In genomic region chr3:130644600-130645232, GRCh38 we compare ENCODE assay signal across 21 cellular contexts.
"Had no signal": no experiment of that assay in that cellular context is flagged by ENCODE, and none has a peak within 500 bp of the region (broad histone marks: within the 10 kb centered on the region; RNA-seq: fewer than 3 reads in every experiment).

No MANE protein-coding gene starts in this region.

- H3K27ac ChIP-seq: heart left ventricle, parathyroid adenoma, psoas muscle, right lobe of liver, suprapubic skin, tibial artery, upper lobe of left lung, uterus had no signal

- DNase-seq: heart left ventricle; hippocampal formation; left colon; left ventricle myocardium superior; naive thymus-derived CD4-positive, alpha-beta T cell; nephron progenitor cell; psoas muscle; retina; right lobe of liver; stimulated activated CD4-positive, alpha-beta T cell treated with anti-CD3 and anti-CD28 coated beads, Interleukin-4, amount 100 ng/mL, for 1 hour; stimulated activated CD8-positive, alpha-beta memory T cell treated with anti-CD3 and anti-CD28 coated beads, Interleukin-4, amount 100 ng/mL, for 48 hours; stimulated activated naive CD8-positive, alpha-beta T cell treated with anti-CD3 and anti-CD28 coated beads, Interleukin-15, Interleukin-2, amounts not matched to agents 100 U/mL and 50 U/mL, for 24 hours; tibial artery; upper lobe of left lung; uterus had no signal

- H3K36me3 ChIP-seq: heart left ventricle, right lobe of liver, suprapubic skin, tibial artery, upper lobe of left lung, uterus had no signal

- FAIRE-seq: colon, frontal cortex had no signal

- H3K4me3 ChIP-seq: heart left ventricle, lung, psoas muscle, right lobe of liver, suprapubic skin, tibial artery, upper lobe of left lung, uterus had no signal

- H3K9ac ChIP-seq: parathyroid adenoma had no signal

- H2AFZ ChIP-seq: parathyroid adenoma had no signal

- ATAC-seq: left colon; left ventricle myocardium superior; naive thymus-derived CD4-positive, alpha-beta T cell; psoas muscle; right lobe of liver; stimulated activated effector memory CD8-positive, alpha-beta T cell treated with anti-CD3 and anti-CD28 coated beads, Interleukin-12 subunit alpha, Interleukin-12 subunit beta, amount 100 ng/mL, for 72 hours; stimulated activated naive CD8-positive, alpha-beta T cell treated with anti-CD3 and anti-CD28 coated beads, Interleukin-15, Interleukin-2, amounts not matched to agents 100 U/mL and 50 U/mL, for 24 hours had no signal

- H3K27me3 ChIP-seq: heart left ventricle, right lobe of liver, suprapubic skin, tibial artery, upper lobe of left lung, uterus had no signal

- H3K9me3 ChIP-seq: heart left ventricle, psoas muscle, right lobe of liver, suprapubic skin, tibial artery, upper lobe of left lung, uterus had no signal

- H3K79me2 ChIP-seq: parathyroid adenoma had no signal

- H3K4me1 ChIP-seq: parathyroid adenoma, psoas muscle, right lobe of liver, tibial artery, upper lobe of left lung, uterus had no signal
